ENCODE assay signal across 10 cellular contexts in genomic region chr6:28794175-28795002, GRCh38.
DNase-seq lines count a peak whose midpoint lies in the region; ATAC-seq, FAIRE-seq and TF ChIP-seq lines count a peak whose summit lies in the region.
"Had no signal": no experiment of that assay in that cellular context is flagged by ENCODE, and none has a peak within 500 bp of the region (broad histone marks: within the 10 kb centered on the region; RNA-seq: fewer than 3 reads in every experiment).

No MANE protein-coding gene starts in this region.

- POLR2A ChIA-PET in activated CD4-positive, alpha-beta T cell treated with anti-CD3 and anti-CD28 coated beads for 36 hours (lab: Charles Lee), result no interaction called here

- H3K27me3 ChIP-seq in bronchial epithelial cell (ENCODE audit: control insufficient read depth, insufficient read depth, low read length), result no peaks in the 10 kb centered on the region

- H3K4me1 Mint-ChIP-seq in activated CD4-positive, alpha-beta T cell treated with anti-CD3 and anti-CD28 coated beads for 36 hours, result peaks cover 12% of the 10 kb centered on the region
- H3K4me1 Mint-ChIP-seq in osteocyte (ENCODE audit: unreplicated experiment), result peaks cover 32% of the 10 kb centered on the region

- no peak overlapping the region for H3K27ac Mint-ChIP-seq in activated CD4-positive, alpha-beta T cell treated with anti-CD3 and anti-CD28 coated beads for 36 hours
- no peak overlapping the region for H3K27ac Mint-ChIP-seq in osteocyte (ENCODE audit: unreplicated experiment)

- H3K9me3 Mint-ChIP-seq in activated CD4-positive, alpha-beta T cell treated with anti-CD3 and anti-CD28 coated beads for 36 hours (ENCODE audit: low read depth), result peaks cover 3% of the 10 kb centered on the region
- H3K9me3 Mint-ChIP-seq in osteocyte (ENCODE audit: unreplicated experiment), result no peaks in the 10 kb centered on the region

- CTCF ChIA-PET in activated CD4-positive, alpha-beta T cell treated with anti-CD3 and anti-CD28 coated beads for 36 hours (lab: Charles Lee), result interaction anchor here (1.5 kb wide), 1 partner anchor 16 kb away, joined by 4 read pairs; no protein-coding TSS in a partner anchor

- DNase-seq in activated CD4-positive, alpha-beta T cell treated with anti-CD3 and anti-CD28 coated beads for 36 hours, result peak; percentile 49
- no peak for DNase-seq in activated CD4-positive, alpha-beta T cell treated with anti-CD3 and anti-CD28 coated beads, Interleukin-2, amount 50 U/mL, for 4 hours
- DNase-seq in NOMO-1 treated with dmso at 0.1 percent for 144 hours (lab: John Stamatoyannopoulos, UW; ENCODE audit: unreplicated experiment) (peak; percentile 13), bronchial epithelial cell (ENCODE audit: low read depth) (peak; percentile 66), osteocyte (ENCODE audit: extremely low spot score, unreplicated experiment) (no peak)
- DNase-seq: activated effector memory CD4-positive, alpha-beta T cell treated with Interleukin-2 at 50 U/mL for 16 hours; C1 segment of cervical spinal cord had no signal

- ATAC-seq in activated CD4-positive, alpha-beta T cell treated with anti-CD3 and anti-CD28 coated beads for 36 hours, result peak; percentile 35
- ATAC-seq in GM18907 (IDR thresholded peaks at IDR 0.05; ENCODE audit: unreplicated experiment), result no peak
- no peak for ATAC-seq in GM19328 (IDR thresholded peaks at IDR 0.05; ENCODE audit: unreplicated experiment)
- ATAC-seq in activated CD4-positive, CD25-positive, alpha-beta regulatory T cell treated with anti-CD3 and anti-CD28 coated beads, Interleukin-2, amount 50 U/mL, for 24 hours, result no peak

- H3K4me3 ChIP-seq in bronchial epithelial cell (ENCODE audit: low read depth, low read length), result peak overlapping the region; percentile 2

- TF ChIP-seq CTCF in bronchial epithelial cell (IDR thresholded peaks at IDR 0.05; ENCODE audit: insufficient read depth, low read length, severe bottlenecking) (no peak), osteocyte (IDR thresholded peaks at IDR 0.05) (no peak)

- H3K36me3 Mint-ChIP-seq in activated CD4-positive, alpha-beta T cell treated with anti-CD3 and anti-CD28 coated beads for 36 hours (ENCODE audit: low read depth), result peaks cover 4% of the 10 kb centered on the region
- H3K36me3 Mint-ChIP-seq in osteocyte (ENCODE audit: unreplicated experiment), result no peaks in the 10 kb centered on the region

- no peaks in the 10 kb centered on the region for H3K36me3 ChIP-seq in bronchial epithelial cell (ENCODE audit: control insufficient read depth, insufficient read depth, low read length)

- peak overlapping the region; percentile 42 for H3K4me3 Mint-ChIP-seq in activated CD4-positive, alpha-beta T cell treated with anti-CD3 and anti-CD28 coated beads for 36 hours
- H3K4me3 Mint-ChIP-seq in osteocyte (ENCODE audit: unreplicated experiment), result peak overlapping the region; percentile 72

- no peak for FAIRE-seq in bronchial epithelial cell (lab: Jason Lieb, UNC)

- peaks cover 80% of the 10 kb centered on the region for H3K27me3 Mint-ChIP-seq in activated CD4-positive, alpha-beta T cell treated with anti-CD3 and anti-CD28 coated beads for 36 hours
- peaks cover 56% of the 10 kb centered on the region for H3K27me3 Mint-ChIP-seq in osteocyte (ENCODE audit: unreplicated experiment)

- intact Hi-C loops in activated CD4-positive, alpha-beta T cell treated with anti-CD3 and anti-CD28 coated beads for 36 hours (cut with DNase I, micrococcal nuclease), result no loop called here

Comparison
In these comparisons a context has a peak if more than half of its experiments do, and no peak if none do; other contexts are left out.
1. DNase-seq: peak in activated CD4-positive, alpha-beta T cell treated with anti-CD3 and anti-CD28 coated beads for 36 hours (single experiment), NOMO-1 treated with dmso at 0.1 percent for 144 hours (single experiment) and bronchial epithelial cell (single experiment); none in activated CD4-positive, alpha-beta T cell treated with anti-CD3 and anti-CD28 coated beads, Interleukin-2, amount 50 U/mL, for 4 hours (0 of 2) and osteocyte (single experiment).